In the genomic region with DNA sequence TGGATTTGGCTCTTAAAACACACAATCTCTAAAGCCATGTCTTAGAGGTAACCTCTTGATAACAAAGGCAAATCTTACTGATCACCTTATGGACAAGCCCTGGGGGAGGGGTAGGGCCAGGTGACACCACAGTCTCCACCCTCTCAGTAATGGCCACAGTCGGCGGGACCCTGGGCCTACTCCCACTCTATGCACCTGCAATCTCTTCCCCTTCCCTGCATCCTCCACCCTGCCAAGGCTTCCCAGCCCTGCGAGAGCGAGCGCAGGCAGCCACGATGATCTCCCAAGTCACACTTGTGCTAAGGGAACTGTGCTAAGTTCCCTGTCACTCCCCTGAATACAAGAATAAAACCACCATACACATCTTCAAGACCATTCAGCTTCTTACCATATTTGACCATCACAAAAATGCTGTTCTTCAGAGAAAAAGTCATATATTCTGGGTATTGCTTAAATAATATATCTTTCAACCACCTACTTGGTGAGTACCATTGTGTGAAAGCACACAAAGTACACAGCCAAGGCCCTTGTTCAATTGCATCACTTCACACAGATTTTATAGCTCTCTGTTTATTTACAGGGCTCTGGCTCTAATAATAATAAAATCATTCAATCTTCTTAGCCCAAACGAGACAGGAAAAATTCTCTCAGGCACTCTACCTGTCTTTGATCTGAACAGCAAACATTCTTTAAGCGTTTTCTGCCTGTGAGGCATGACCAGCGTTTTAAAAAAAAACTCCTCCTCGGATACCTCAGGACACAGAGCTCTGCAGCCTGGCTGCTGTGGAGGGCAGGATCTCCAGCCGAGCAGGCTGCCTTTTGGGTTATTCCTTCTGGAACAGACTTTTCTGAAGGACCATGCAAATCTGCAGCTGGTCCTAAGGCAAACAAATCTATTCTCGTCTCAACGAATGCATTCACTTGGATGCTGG, we compare ENCODE assay signal across 13 cellular contexts.
DNase-seq lines count a peak whose midpoint lies in the region; ATAC-seq and TF ChIP-seq lines count a peak whose summit lies in the region.
"Had no signal": no experiment of that assay in that cellular context is flagged by ENCODE, and none has a peak within 500 bp of the region (broad histone marks: within the 10 kb centered on the region; RNA-seq: fewer than 3 reads in every experiment).

No MANE protein-coding gene starts in this region.

- H3K4me1 Mint-ChIP-seq in activated naive CD4-positive, alpha-beta T cell treated with anti-CD3 and anti-CD28 coated beads, Interleukin-2, amount 10 ng/mL, durations not matched to agents 7 days and 5 days, result peaks cover 42% of the 10 kb centered on the region
- peaks cover 41% of the 10 kb centered on the region for H3K4me1 Mint-ChIP-seq in T-helper 17 cell
- H3K4me1 Mint-ChIP-seq in type B pancreatic cell (ENCODE audit: unreplicated experiment), result peaks cover 4% of the 10 kb centered on the region

- TF ChIP-seq CTCF in type B pancreatic cell (conservative IDR thresholded peaks at IDR 0.05), result no peak

- peak overlapping the region; percentile 43 for H3K27ac Mint-ChIP-seq in activated naive CD4-positive, alpha-beta T cell treated with anti-CD3 and anti-CD28 coated beads, Interleukin-2, amount 10 ng/mL, durations not matched to agents 7 days and 5 days
- H3K27ac Mint-ChIP-seq in T-helper 17 cell (peak overlapping the region; percentile 88), type B pancreatic cell (peak overlapping the region; percentile 2)

- H3K27me3 Mint-ChIP-seq in activated naive CD4-positive, alpha-beta T cell treated with anti-CD3 and anti-CD28 coated beads, Interleukin-2, amount 10 ng/mL, durations not matched to agents 7 days and 5 days, result no peaks in the 10 kb centered on the region
- H3K27me3 Mint-ChIP-seq in T-helper 17 cell (no peaks in the 10 kb centered on the region), type B pancreatic cell (no peaks in the 10 kb centered on the region)

- H3K9me3 ChIP-seq in T-helper 17 cell (ENCODE audit: control insufficient read depth, low read length, poor library complexity, severe bottlenecking) (no peaks in the 10 kb centered on the region), HAP-1 (no peaks in the 10 kb centered on the region)
- H3K9me3 ChIP-seq: heart left ventricle had no signal

- H3K4me1 ChIP-seq in HAP-1, result peaks cover 4% of the 10 kb centered on the region

- H3K36me3 ChIP-seq in HAP-1 (replicated peaks), result no peaks in the 10 kb centered on the region
- H3K36me3 ChIP-seq: heart left ventricle had no signal

- CTCF ChIA-PET in activated naive CD4-positive, alpha-beta T cell treated with anti-CD3 and anti-CD28 coated beads, Interleukin-2, amount 10 ng/mL, durations not matched to agents 7 days and 5 days (lab: Charles Lee), result no interaction called here

- no peaks in the 10 kb centered on the region for H3K27me3 ChIP-seq in HAP-1 (ENCODE audit: low read depth)
- H3K27me3 ChIP-seq: heart left ventricle had no signal

- in situ Hi-C loops in HAP-1 (cut with MboI; ENCODE audit: low sequenced_read_pairs), result no loop called here

- H3K36me3 Mint-ChIP-seq in activated naive CD4-positive, alpha-beta T cell treated with anti-CD3 and anti-CD28 coated beads, Interleukin-2, amount 10 ng/mL, durations not matched to agents 7 days and 5 days, result peaks cover 20% of the 10 kb centered on the region
- H3K36me3 Mint-ChIP-seq in T-helper 17 cell (ENCODE audit: low read depth), result no peaks in the 10 kb centered on the region
- no peaks in the 10 kb centered on the region for H3K36me3 Mint-ChIP-seq in type B pancreatic cell

- no peak overlapping the region for H3K4me3 ChIP-seq in HAP-1
- H3K4me3 ChIP-seq: heart left ventricle had no signal

- no peak overlapping the region for H3K4me3 Mint-ChIP-seq in activated naive CD4-positive, alpha-beta T cell treated with anti-CD3 and anti-CD28 coated beads, Interleukin-2, amount 10 ng/mL, durations not matched to agents 7 days and 5 days
- H3K4me3 Mint-ChIP-seq in T-helper 17 cell (no peak overlapping the region), type B pancreatic cell (no peak overlapping the region)

- no peak for DNase-seq in activated naive CD4-positive, alpha-beta T cell treated with anti-CD3 and anti-CD28 coated beads, Interleukin-2, amount 10 ng/mL, durations not matched to agents 7 days and 5 days
- no peak for DNase-seq in activated naive CD4-positive, alpha-beta T cell treated with Interleukin-2 at 50 U/mL for 16 hours
- DNase-seq in T-helper 17 cell, result no peak
- DNase-seq in left kidney (ENCODE audit: low read depth, low spot score), result peak; percentile 31
- DNase-seq in type B pancreatic cell (ENCODE audit: extremely low spot score, unreplicated experiment), result no peak
- DNase-seq in HAP-1 (ENCODE audit: low spot score in 2 of 2), result no peak
- no peak for DNase-seq in NCI-H1930 (lab: John Stamatoyannopoulos, UW)
- DNase-seq in iPS-NIHi11 (ENCODE audit: low spot score), result no peak
- DNase-seq: GDM1, GOT3, heart left ventricle, NCI-H2029, SW 1271 had no signal

- no peak for ATAC-seq in T-helper 17 cell
- ATAC-seq: heart left ventricle had no signal

- H3K9me3 Mint-ChIP-seq in activated naive CD4-positive, alpha-beta T cell treated with anti-CD3 and anti-CD28 coated beads, Interleukin-2, amount 10 ng/mL, durations not matched to agents 7 days and 5 days, result no peaks in the 10 kb centered on the region
- H3K9me3 Mint-ChIP-seq in type B pancreatic cell, result no peaks in the 10 kb centered on the region

Comparison
In these comparisons a context has a peak if more than half of its experiments do, and no peak if none do; other contexts are left out.
1. H3K27ac Mint-ChIP-seq: peak in every context shown above with its lines; median percentile 88 in T-helper 17 cell; 43 in activated naive CD4-positive, alpha-beta T cell treated with anti-CD3 and anti-CD28 coated beads, Interleukin-2, amount 10 ng/mL, durations not matched to agents 7 days and 5 days; 2 in type B pancreatic cell.